ENCODE assay signal across 8 cellular contexts in genomic region chr4:107825072-107825789, GRCh38. TPM values are rescaled to one million over a fixed set of nuclear protein-coding genes. Genes with fewer than 3 reads are reported as not detected.
DNase-seq lines count a peak whose midpoint lies in the region; ATAC-seq, FAIRE-seq and TF ChIP-seq lines count a peak whose summit lies in the region.

No MANE protein-coding gene starts in this region.

- no peak for TF ChIP-seq POLR2A in GM12892 (IDR thresholded peaks at IDR 0.05; ENCODE audit: low read depth, low read length)
- no peak for TF ChIP-seq POLR2A in breast epithelium (IDR thresholded peaks at IDR 0.05)

- H3K4me2 ChIP-seq in skeletal muscle satellite cell (ENCODE audit: low read length): peak overlapping the region; percentile 96

- H3K9me3 ChIP-seq in breast epithelium: no peaks in the 10 kb centered on the region
- no peaks in the 10 kb centered on the region for H3K9me3 ChIP-seq in skeletal muscle satellite cell (replicated peaks; ENCODE audit: low read length)

- peak overlapping the region; percentile 91 for H3K27ac ChIP-seq in 22Rv1
- H3K27ac ChIP-seq in breast epithelium: peak overlapping the region; percentile 96 to 98

- ATAC-seq in HG02970 (IDR thresholded peaks at IDR 0.05; ENCODE audit: low FRiP score, unreplicated experiment): peak; percentile 13

- no peaks in the 10 kb centered on the region for H3K4me1 ChIP-seq in breast epithelium
- H3K4me1 ChIP-seq in skeletal muscle satellite cell (ENCODE audit: control insufficient read depth, insufficient read depth, low read length): peaks cover 11% of the 10 kb centered on the region

- TF ChIP-seq CTCF in 22Rv1 (IDR thresholded peaks at IDR 0.05): no peak; the same call in 1 of the 2 replicates
- no peak for TF ChIP-seq CTCF in breast epithelium (IDR thresholded peaks at IDR 0.05)

- no peaks in the 10 kb centered on the region for H3K36me3 ChIP-seq in breast epithelium
- no peaks in the 10 kb centered on the region for H3K36me3 ChIP-seq in skeletal muscle satellite cell (ENCODE audit: insufficient read depth, low read length)

- FAIRE-seq in GM12892 (lab: Jason Lieb, UNC): no peak

- peak overlapping the region; percentile 73 to 88 (median 82) for H3K4me3 ChIP-seq in breast epithelium
- H3K4me3 ChIP-seq in skeletal muscle satellite cell (ENCODE audit: low read length): peak overlapping the region; percentile 93

- DNase-seq in GM12892 (ENCODE audit: insufficient read length): peak; percentile 13
- peak; percentile 67 for DNase-seq in NOMO-1 treated with dmso at 0.1 percent for 144 hours (lab: John Stamatoyannopoulos, UW; ENCODE audit: unreplicated experiment)
- DNase-seq in breast epithelium (ENCODE audit: low spot score in 2 of 2): peak; percentile 34 to 52
- DNase-seq in inferior parietal cortex (ENCODE audit: extremely low spot score): peak; percentile 7
- DNase-seq in NCI-H774 (lab: John Stamatoyannopoulos, UW): no peak

- intact Hi-C loops in breast epithelium (cut with DNase I; ENCODE audit: low total_unique reads): no loop called here

- H3K9ac ChIP-seq in skeletal muscle satellite cell (ENCODE audit: low read depth, low read length): peak overlapping the region; percentile 97

- H3K27me3 ChIP-seq in breast epithelium (no peaks in the 10 kb centered on the region), skeletal muscle satellite cell (ENCODE audit: control insufficient read depth, insufficient read depth, low read length) (no peaks in the 10 kb centered on the region)

RNA-seq across cellular contexts. Expression of gene SGMS2, which starts 0.5 kb away (rescaled TPM):
- polyA plus RNA-seq in GM12892 (2012; ENCODE audit: missing spikeins): not detected
- total RNA-seq in breast epithelium: 10 to 100 TPM; 47.2 to 76.7 (median 56.3) TPM
- 77.3 and 92.0 TPM in 2 replicates for total RNA-seq in skeletal muscle satellite cell (2012; rRNA removed)
